1 cellular context compared by ENCODE assay signal in the genomic region with DNA sequence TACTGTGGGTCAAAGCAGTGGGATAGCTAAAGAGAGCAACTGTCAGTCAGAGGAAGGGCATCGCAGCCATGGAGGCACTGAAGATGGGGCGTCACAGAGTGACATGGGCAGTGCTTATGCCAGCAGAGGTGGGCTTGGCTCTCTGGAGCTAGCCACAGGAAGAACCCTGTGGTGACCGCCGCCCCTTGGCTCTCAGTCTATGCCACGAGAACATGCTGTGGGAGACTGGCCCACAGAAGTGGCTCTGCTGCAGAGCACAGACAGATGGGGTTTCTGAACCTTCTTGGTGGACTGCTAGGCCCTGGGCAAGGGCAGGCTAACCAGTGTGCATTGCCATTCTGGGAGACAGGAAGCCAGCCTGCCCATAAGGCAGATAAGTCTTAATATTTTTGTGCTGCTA.
TF ChIP-seq lines count a peak whose summit lies in the region.

No MANE protein-coding gene starts in this region.

TF ChIP-seq in SK-N-SH, 30 proteins besides CTCF, POLR2A, EP300 and RAD21:
- TF ChIP-seq YY1 (IDR thresholded peaks at IDR 0.05; ENCODE audit: low read depth) (no peak), NFIC (IDR thresholded peaks at IDR 0.05; ENCODE audit: borderline replicate concordance) (no peak), SMC3 (IDR thresholded peaks at IDR 0.05; ENCODE audit: low read depth, low read length) (no peak), REST (IDR thresholded peaks at IDR 0.05; ENCODE audit: low read depth, low read length) (no peak), USF2 (IDR thresholded peaks at IDR 0.05; ENCODE audit: borderline replicate concordance, low read depth, low read length) (no peak), RCOR1 (IDR thresholded peaks at IDR 0.05; ENCODE audit: low read length) (no peak), TEAD4 (IDR thresholded peaks at IDR 0.05; ENCODE audit: borderline replicate concordance, insufficient read depth) (no peak), MXI1 (IDR thresholded peaks at IDR 0.05; ENCODE audit: low read depth, low read length) (no peak), TCF12 (IDR thresholded peaks at IDR 0.05) (no peak), CHD2 (IDR thresholded peaks at IDR 0.05; ENCODE audit: low read length, partially characterized antibody) (no peak), POLR2AphosphoS5 (IDR thresholded peaks at IDR 0.05; ENCODE audit: low read depth, low read length) (no peak), GATA2 (CRISPR knock-in tag; IDR thresholded peaks at IDR 0.05) (no peak)
- TF ChIP-seq, protein P1, sequence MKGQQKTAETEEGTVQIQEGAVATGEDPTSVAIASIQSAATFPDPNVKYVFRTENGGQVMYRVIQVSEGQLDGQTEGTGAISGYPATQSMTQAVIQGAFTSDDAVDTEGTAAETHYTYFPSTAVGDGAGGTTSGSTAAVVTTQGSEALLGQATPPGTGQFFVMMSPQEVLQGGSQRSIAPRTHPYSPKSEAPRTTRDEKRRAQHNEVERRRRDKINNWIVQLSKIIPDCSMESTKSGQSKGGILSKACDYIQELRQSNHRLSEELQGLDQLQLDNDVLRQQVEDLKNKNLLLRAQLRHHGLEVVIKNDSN (IDR thresholded peaks at IDR 0.05; ENCODE audit: borderline replicate concordance, low read depth) = no peak
- TF ChIP-seq, protein P2, sequence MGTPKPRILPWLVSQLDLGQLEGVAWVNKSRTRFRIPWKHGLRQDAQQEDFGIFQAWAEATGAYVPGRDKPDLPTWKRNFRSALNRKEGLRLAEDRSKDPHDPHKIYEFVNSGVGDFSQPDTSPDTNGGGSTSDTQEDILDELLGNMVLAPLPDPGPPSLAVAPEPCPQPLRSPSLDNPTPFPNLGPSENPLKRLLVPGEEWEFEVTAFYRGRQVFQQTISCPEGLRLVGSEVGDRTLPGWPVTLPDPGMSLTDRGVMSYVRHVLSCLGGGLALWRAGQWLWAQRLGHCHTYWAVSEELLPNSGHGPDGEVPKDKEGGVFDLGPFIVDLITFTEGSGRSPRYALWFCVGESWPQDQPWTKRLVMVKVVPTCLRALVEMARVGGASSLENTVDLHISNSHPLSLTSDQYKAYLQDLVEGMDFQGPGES (IDR thresholded peaks at IDR 0.05; ENCODE audit: low read depth, low read length) = no peak
TF ChIP-seq in SK-N-SH: peak in this region for 0.
